Comparison of ENCODE assay signal across 8 cellular contexts in genomic region chr5:59296317-59297264, GRCh38.
DNase-seq lines count a peak whose midpoint lies in the region; ATAC-seq and TF ChIP-seq lines count a peak whose summit lies in the region.

No MANE protein-coding gene starts in this region.

- H3K27me3 Mint-ChIP-seq in activated CD4-positive, alpha-beta T cell treated with anti-CD3 and anti-CD28 coated beads, Interleukin-2, amount 10 ng/mL, durations not matched to agents 7 days and 5 days: no peaks in the 10 kb centered on the region

- CTCF ChIA-PET in activated CD4-positive, alpha-beta T cell treated with anti-CD3 and anti-CD28 coated beads, Interleukin-2, amount 10 ng/mL, durations not matched to agents 7 days and 5 days (lab: Charles Lee): interaction anchor here (0.6 kb wide), 1 partner anchor 305 kb away, joined by 3 read pairs; no protein-coding TSS in a partner anchor

- H3K4me1 Mint-ChIP-seq in activated CD4-positive, alpha-beta T cell treated with anti-CD3 and anti-CD28 coated beads, Interleukin-2, amount 10 ng/mL, durations not matched to agents 7 days and 5 days: peaks cover 5% of the 10 kb centered on the region

- H3K4me3 Mint-ChIP-seq in activated CD4-positive, alpha-beta T cell treated with anti-CD3 and anti-CD28 coated beads, Interleukin-2, amount 10 ng/mL, durations not matched to agents 7 days and 5 days: peak overlapping the region; percentile 27

- H3K4me3 ChIP-seq in ascending aorta (peak overlapping the region; percentile 26 to 41), kidney epithelial cell (ENCODE audit: low read depth, low read length) (peak overlapping the region; percentile 7), thoracic aorta (peak overlapping the region; percentile 62)

- H3K27ac Mint-ChIP-seq in activated CD4-positive, alpha-beta T cell treated with anti-CD3 and anti-CD28 coated beads, Interleukin-2, amount 10 ng/mL, durations not matched to agents 7 days and 5 days: no peak overlapping the region

- no peak overlapping the region for H3K27ac ChIP-seq in ascending aorta
- H3K27ac ChIP-seq in thoracic aorta: no peak overlapping the region

- H3K9me3 ChIP-seq in ascending aorta (no peaks in the 10 kb centered on the region), thoracic aorta (no peaks in the 10 kb centered on the region)

- ATAC-seq in thoracic aorta (ENCODE audit: insufficient number of reproducible peaks, low FRiP score, low read depth) (no peak), HG03520 (IDR thresholded peaks at IDR 0.05; ENCODE audit: unreplicated experiment) (no peak), GM19395 (IDR thresholded peaks at IDR 0.05; ENCODE audit: unreplicated experiment) (no peak)

- H3K27me3 ChIP-seq in ascending aorta: no peaks in the 10 kb centered on the region
- no peaks in the 10 kb centered on the region for H3K27me3 ChIP-seq in kidney epithelial cell (ENCODE audit: control insufficient read depth, insufficient read depth, low read length)
- H3K27me3 ChIP-seq in thoracic aorta (replicated peaks; ENCODE audit: insufficient read depth): no peaks in the 10 kb centered on the region

- no peaks in the 10 kb centered on the region for H3K36me3 Mint-ChIP-seq in activated CD4-positive, alpha-beta T cell treated with anti-CD3 and anti-CD28 coated beads, Interleukin-2, amount 10 ng/mL, durations not matched to agents 7 days and 5 days (ENCODE audit: low read depth)

- intact Hi-C loops in ascending aorta (cut with DNase I): no loop called here

- POLR2A ChIA-PET in activated CD4-positive, alpha-beta T cell treated with anti-CD3 and anti-CD28 coated beads, Interleukin-2, amount 10 ng/mL, durations not matched to agents 7 days and 5 days (lab: Charles Lee): no interaction called here

- H3K36me3 ChIP-seq in ascending aorta: no peaks in the 10 kb centered on the region
- no peaks in the 10 kb centered on the region for H3K36me3 ChIP-seq in kidney epithelial cell (ENCODE audit: control insufficient read depth, insufficient read depth, low read length)
- H3K36me3 ChIP-seq in thoracic aorta: no peaks in the 10 kb centered on the region

- no peaks in the 10 kb centered on the region for H3K9me3 Mint-ChIP-seq in activated CD4-positive, alpha-beta T cell treated with anti-CD3 and anti-CD28 coated beads, Interleukin-2, amount 10 ng/mL, durations not matched to agents 7 days and 5 days

- H3K4me1 ChIP-seq in ascending aorta (peaks cover 0 to 4% of the 10 kb centered on the region in 2 donors), thoracic aorta (ENCODE audit: control insufficient read depth in 1 of 2, low read depth in 2 of 2) (peaks cover 0 to 4% of the 10 kb centered on the region in 2 donors)

- TF ChIP-seq CTCF in ascending aorta (IDR thresholded peaks at IDR 0.05) (no peak), kidney epithelial cell (IDR thresholded peaks at IDR 0.05; ENCODE audit: insufficient read depth, low read length, poor library complexity, severe bottlenecking) (no peak), thoracic aorta (IDR thresholded peaks at IDR 0.05) (no peak)

- DNase-seq in activated CD4-positive, alpha-beta T cell treated with anti-CD3 and anti-CD28 coated beads, Interleukin-2, amount 10 ng/mL, durations not matched to agents 7 days and 5 days: no peak
- no peak for DNase-seq in activated CD4-positive, alpha-beta T cell treated with anti-CD3 and anti-CD28 coated beads, Interleukin-2, amount 50 U/mL, for 1 hour
- no peak for DNase-seq in ascending aorta (ENCODE audit: low spot score in 2 of 2)
- DNase-seq in kidney epithelial cell (ENCODE audit: low read depth): peak; percentile 49
- no peak for DNase-seq in thoracic aorta (ENCODE audit: low spot score)
- DNase-seq in mucosa of gallbladder (ENCODE audit: low spot score): no peak

Comparison
In these comparisons a context has a peak if more than half of its experiments do, and no peak if none do; other contexts are left out.
1. H3K4me3 ChIP-seq: peak in every context shown above with its lines; median percentile 62 in thoracic aorta; 34 in ascending aorta; 7 in kidney epithelial cell.